ENCODE assay signal across 2 cellular contexts in the genomic region with DNA sequence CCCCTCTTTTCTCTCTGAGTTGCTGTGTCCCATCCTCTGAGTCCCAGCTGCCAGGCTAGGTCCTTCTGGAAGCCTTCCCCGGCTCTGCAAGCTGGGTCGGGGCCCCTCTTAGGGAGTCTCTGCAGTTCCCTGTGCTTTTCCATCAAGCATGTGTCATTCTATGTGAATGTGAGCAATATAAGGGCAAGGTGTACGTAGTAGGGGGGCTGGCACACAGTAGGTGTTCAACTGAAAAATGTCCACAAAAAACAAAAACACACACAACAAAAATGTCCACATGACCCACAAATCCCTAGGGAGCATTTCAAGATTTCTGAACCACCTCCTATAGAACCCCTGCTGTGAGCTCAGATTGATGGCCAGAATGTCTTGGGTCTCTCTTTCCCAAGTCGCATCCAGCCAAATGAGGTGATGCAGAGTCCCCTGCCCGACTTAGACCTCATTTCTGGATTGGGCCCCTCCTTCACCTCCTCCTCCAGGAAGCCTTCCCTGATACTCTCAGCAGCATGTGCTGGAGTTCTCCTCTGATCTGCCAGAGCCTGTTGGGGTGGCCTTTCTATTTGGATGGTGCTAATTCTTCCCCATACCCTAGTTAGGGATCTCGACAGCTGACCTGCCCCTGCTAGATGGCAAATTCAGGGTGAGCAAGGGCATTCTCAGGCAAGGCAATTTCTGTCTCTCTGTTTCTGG.
A peak's percentile ranks its signal among the peaks of the same experiment; 100 is the strongest.
TF ChIP-seq lines count a peak whose summit lies in the region.

No MANE protein-coding gene starts in this region.

TF ChIP-seq in HepG2, 621 proteins besides CTCF, POLR2A, EP300 and RAD21:
- no peak for TF ChIP-seq AKAP8 (CRISPR knock-in tag; IDR thresholded peaks at IDR 0.05)
- TF ChIP-seq ZKSCAN1 (IDR thresholded peaks at IDR 0.05; ENCODE audit: low read length), result peak; percentile 84

TF ChIP-seq in K562, 482 proteins besides CTCF, POLR2A, EP300 and RAD21:
- TF ChIP-seq PTTG1 (tag; IDR thresholded peaks at IDR 0.05; ENCODE audit: low read depth) (no peak), ZNF780A (CRISPR knock-in tag; IDR thresholded peaks at IDR 0.05) (no peak), STAT5A (IDR thresholded peaks at IDR 0.05; ENCODE audit: borderline replicate concordance, low read length) (no peak), KDM1A (IDR thresholded peaks at IDR 0.05) (peak; percentile 19; a peak in 1 of 4 replicates), ADNP (tag; IDR thresholded peaks at IDR 0.05) (no peak), ZFP36 (IDR thresholded peaks at IDR 0.05; ENCODE audit: low read depth, low read length, partially characterized antibody) (peak; percentile 95), MCM3 (IDR thresholded peaks at IDR 0.05) (no peak), BCOR (IDR thresholded peaks at IDR 0.05) (0 out of 2 replicates have a peak, but pooled peaks have one; percentile 20), ZBTB8A (IDR thresholded peaks at IDR 0.05; ENCODE audit: partially characterized antibody) (no peak), ZNF583 (CRISPR knock-in tag; IDR thresholded peaks at IDR 0.05) (no peak), MCM7 (IDR thresholded peaks at IDR 0.05) (no peak), SIN3B (IDR thresholded peaks at IDR 0.05; ENCODE audit: low read depth) (no peak), ZNF436 (CRISPR knock-in tag; IDR thresholded peaks at IDR 0.05) (peak; percentile 76; the same call in 1 of the 2 replicates), ZKSCAN1 (IDR thresholded peaks at IDR 0.05; ENCODE audit: low read depth, low read length) (peak; percentile 98), ZNF507 (tag; conservative IDR thresholded peaks at IDR 0.05) (no peak), ZNF121 (CRISPR knock-in tag; conservative IDR thresholded peaks at IDR 0.05) (0 out of 2 replicates have a peak, but pooled peaks have one; percentile 30)
- TF ChIP-seq, protein P1, sequence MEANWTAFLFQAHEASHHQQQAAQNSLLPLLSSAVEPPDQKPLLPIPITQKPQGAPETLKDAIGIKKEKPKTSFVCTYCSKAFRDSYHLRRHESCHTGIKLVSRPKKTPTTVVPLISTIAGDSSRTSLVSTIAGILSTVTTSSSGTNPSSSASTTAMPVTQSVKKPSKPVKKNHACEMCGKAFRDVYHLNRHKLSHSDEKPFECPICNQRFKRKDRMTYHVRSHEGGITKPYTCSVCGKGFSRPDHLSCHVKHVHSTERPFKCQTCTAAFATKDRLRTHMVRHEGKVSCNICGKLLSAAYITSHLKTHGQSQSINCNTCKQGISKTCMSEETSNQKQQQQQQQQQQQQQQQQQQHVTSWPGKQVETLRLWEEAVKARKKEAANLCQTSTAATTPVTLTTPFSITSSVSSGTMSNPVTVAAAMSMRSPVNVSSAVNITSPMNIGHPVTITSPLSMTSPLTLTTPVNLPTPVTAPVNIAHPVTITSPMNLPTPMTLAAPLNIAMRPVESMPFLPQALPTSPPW (CRISPR knock-in tag; IDR thresholded peaks at IDR 0.05), result no peak
- TF ChIP-seq, protein P2, sequence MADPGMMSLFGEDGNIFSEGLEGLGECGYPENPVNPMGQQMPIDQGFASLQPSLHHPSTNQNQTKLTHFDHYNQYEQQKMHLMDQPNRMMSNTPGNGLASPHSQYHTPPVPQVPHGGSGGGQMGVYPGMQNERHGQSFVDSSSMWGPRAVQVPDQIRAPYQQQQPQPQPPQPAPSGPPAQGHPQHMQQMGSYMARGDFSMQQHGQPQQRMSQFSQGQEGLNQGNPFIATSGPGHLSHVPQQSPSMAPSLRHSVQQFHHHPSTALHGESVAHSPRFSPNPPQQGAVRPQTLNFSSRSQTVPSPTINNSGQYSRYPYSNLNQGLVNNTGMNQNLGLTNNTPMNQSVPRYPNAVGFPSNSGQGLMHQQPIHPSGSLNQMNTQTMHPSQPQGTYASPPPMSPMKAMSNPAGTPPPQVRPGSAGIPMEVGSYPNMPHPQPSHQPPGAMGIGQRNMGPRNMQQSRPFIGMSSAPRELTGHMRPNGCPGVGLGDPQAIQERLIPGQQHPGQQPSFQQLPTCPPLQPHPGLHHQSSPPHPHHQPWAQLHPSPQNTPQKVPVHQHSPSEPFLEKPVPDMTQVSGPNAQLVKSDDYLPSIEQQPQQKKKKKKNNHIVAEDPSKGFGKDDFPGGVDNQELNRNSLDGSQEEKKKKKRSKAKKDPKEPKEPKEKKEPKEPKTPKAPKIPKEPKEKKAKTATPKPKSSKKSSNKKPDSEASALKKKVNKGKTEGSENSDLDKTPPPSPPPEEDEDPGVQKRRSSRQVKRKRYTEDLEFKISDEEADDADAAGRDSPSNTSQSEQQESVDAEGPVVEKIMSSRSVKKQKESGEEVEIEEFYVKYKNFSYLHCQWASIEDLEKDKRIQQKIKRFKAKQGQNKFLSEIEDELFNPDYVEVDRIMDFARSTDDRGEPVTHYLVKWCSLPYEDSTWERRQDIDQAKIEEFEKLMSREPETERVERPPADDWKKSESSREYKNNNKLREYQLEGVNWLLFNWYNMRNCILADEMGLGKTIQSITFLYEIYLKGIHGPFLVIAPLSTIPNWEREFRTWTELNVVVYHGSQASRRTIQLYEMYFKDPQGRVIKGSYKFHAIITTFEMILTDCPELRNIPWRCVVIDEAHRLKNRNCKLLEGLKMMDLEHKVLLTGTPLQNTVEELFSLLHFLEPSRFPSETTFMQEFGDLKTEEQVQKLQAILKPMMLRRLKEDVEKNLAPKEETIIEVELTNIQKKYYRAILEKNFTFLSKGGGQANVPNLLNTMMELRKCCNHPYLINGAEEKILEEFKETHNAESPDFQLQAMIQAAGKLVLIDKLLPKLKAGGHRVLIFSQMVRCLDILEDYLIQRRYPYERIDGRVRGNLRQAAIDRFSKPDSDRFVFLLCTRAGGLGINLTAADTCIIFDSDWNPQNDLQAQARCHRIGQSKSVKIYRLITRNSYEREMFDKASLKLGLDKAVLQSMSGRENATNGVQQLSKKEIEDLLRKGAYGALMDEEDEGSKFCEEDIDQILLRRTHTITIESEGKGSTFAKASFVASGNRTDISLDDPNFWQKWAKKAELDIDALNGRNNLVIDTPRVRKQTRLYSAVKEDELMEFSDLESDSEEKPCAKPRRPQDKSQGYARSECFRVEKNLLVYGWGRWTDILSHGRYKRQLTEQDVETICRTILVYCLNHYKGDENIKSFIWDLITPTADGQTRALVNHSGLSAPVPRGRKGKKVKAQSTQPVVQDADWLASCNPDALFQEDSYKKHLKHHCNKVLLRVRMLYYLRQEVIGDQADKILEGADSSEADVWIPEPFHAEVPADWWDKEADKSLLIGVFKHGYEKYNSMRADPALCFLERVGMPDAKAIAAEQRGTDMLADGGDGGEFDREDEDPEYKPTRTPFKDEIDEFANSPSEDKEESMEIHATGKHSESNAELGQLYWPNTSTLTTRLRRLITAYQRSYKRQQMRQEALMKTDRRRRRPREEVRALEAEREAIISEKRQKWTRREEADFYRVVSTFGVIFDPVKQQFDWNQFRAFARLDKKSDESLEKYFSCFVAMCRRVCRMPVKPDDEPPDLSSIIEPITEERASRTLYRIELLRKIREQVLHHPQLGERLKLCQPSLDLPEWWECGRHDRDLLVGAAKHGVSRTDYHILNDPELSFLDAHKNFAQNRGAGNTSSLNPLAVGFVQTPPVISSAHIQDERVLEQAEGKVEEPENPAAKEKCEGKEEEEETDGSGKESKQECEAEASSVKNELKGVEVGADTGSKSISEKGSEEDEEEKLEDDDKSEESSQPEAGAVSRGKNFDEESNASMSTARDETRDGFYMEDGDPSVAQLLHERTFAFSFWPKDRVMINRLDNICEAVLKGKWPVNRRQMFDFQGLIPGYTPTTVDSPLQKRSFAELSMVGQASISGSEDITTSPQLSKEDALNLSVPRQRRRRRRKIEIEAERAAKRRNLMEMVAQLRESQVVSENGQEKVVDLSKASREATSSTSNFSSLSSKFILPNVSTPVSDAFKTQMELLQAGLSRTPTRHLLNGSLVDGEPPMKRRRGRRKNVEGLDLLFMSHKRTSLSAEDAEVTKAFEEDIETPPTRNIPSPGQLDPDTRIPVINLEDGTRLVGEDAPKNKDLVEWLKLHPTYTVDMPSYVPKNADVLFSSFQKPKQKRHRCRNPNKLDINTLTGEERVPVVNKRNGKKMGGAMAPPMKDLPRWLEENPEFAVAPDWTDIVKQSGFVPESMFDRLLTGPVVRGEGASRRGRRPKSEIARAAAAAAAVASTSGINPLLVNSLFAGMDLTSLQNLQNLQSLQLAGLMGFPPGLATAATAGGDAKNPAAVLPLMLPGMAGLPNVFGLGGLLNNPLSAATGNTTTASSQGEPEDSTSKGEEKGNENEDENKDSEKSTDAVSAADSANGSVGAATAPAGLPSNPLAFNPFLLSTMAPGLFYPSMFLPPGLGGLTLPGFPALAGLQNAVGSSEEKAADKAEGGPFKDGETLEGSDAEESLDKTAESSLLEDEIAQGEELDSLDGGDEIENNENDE (IDR thresholded peaks at IDR 0.05; ENCODE audit: low read depth, low read length), result no peak
- TF ChIP-seq, protein P3, sequence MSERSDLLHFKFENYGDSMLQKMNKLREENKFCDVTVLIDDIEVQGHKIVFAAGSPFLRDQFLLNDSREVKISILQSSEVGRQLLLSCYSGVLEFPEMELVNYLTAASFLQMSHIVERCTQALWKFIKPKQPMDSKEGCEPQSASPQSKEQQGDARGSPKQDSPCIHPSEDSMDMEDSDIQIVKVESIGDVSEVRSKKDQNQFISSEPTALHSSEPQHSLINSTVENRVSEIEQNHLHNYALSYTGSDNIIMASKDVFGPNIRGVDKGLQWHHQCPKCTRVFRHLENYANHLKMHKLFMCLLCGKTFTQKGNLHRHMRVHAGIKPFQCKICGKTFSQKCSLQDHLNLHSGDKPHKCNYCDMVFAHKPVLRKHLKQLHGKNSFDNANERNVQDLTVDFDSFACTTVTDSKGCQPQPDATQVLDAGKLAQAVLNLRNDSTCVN (CRISPR knock-in tag; IDR thresholded peaks at IDR 0.05), result no peak
TF ChIP-seq in K562: peak in this region for 6.
